8 cellular contexts compared by ENCODE assay signal in the genomic region with DNA sequence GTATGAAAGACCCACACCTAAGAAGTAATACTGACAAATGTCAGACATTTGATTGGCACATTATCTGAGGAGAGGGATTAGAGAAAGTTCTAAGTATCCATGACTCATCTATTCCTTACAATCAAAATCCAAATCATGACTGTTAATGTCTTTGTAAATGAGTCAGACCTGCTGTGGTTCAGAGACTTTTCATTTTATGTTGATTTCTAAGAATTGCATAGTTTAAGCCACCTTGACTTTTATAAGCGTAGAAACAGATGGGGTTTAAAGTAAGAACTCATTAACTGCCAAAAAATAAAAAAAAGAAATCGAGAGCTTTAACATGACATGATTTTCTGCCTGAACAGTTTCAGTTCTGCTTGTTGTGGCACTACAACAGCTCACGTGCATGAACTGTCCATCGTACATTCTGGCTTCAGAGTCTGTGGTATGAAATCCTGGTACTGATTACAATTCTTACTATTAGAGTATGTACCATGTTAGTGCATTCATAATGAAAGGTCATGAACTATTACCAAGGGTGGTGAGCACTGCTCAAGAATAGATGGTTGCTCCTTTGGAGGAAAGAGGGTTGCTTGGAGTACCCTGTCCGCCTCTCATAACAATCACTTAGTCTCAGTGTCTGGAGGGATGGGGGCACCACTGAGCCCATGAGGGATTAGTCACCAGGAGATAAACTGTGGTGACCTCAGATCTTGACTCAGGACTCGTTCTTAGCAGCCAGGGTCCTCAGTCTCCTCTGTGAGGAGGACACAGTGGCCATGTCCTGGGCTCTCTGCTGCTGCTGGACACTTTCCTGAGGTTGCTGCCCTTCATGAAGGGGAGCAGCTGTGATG. TPM values are rescaled to one million over a fixed set of nuclear protein-coding genes. Genes with fewer than 3 reads are reported as not detected.
DNase-seq lines count a peak whose midpoint lies in the region; ATAC-seq and TF ChIP-seq lines count a peak whose summit lies in the region.

No MANE protein-coding gene starts in this region.

- CTCF ChIA-PET in Panc1 (lab: Charles Lee) = no interaction called here

- H3K27ac ChIP-seq in Panc1 (ENCODE audit: low read length) = peak overlapping the region; percentile 79

- intact Hi-C loops in Panc1 (cut with micrococcal nuclease; ENCODE audit: unreplicated experiment) = no loop called here

- in situ Hi-C loops in Panc1 (cut with HindIII; ENCODE audit: low pct_unique_long_range_greater_than_20kb, low sequenced_read_pairs) = no loop called here

- DNase-seq in stimulated activated CD4-positive, alpha-beta T cell treated with anti-CD3 and anti-CD28 coated beads, Interleukin-15, amount 100 ng/mL, for 24 hours = peak; percentile 40
- no peak for DNase-seq in stimulated activated CD4-positive, alpha-beta T cell treated with anti-CD3 and anti-CD28 coated beads, Interleukin-4, amount 100 ng/mL, for 4 hours
- DNase-seq in Panc1 (ENCODE audit: low read depth, low spot score) (peak; percentile 67), iris pigment epithelial cell (ENCODE audit: low read depth) (peak; percentile 84), SIG-M5 treated with dmso at 0.1 percent for 504 hours (lab: John Stamatoyannopoulos, UW; ENCODE audit: unreplicated experiment) (no peak), D341Med (ENCODE audit: low spot score) (no peak), DMS 273 treated with DMSO at 0.1 percent for 48 hours (lab: John Stamatoyannopoulos, UW) (no peak)

- no peak overlapping the region for H3K4me3 ChIP-seq in Panc1 (ENCODE audit: low read depth in 2 of 2, low read length in 2 of 2)

- H3K27me3 ChIP-seq in Panc1 (ENCODE audit: control insufficient read depth, insufficient read depth, low read length) = no peaks in the 10 kb centered on the region

- no TSS peak for BruUV-seq in Panc1 (replicated peaks; lab: Mats Ljungman, UMichigan)

- no peak for TF ChIP-seq CTCF in Panc1 (IDR thresholded peaks at IDR 0.05)

- no peaks in the 10 kb centered on the region for H3K9me3 ChIP-seq in Panc1 (ENCODE audit: control insufficient read depth, insufficient read depth, low read depth, low read length)

- H3K4me1 ChIP-seq in Panc1 (ENCODE audit: control insufficient read depth, insufficient read depth, low read length) = peaks cover 33% of the 10 kb centered on the region

- POLR2A ChIA-PET in Panc1 (lab: Charles Lee) = no interaction called here

- ATAC-seq in HG02885 (IDR thresholded peaks at IDR 0.05; ENCODE audit: poor library complexity, unreplicated experiment) (peak; percentile 96), Panc1 (peak; percentile 80)

- peaks cover 5% of the 10 kb centered on the region; the same call in 1 of the 2 replicates for H3K36me3 ChIP-seq in Panc1 (ENCODE audit: control insufficient read depth, insufficient read depth, low read length)

RNA-seq across cellular contexts. Expression of a gene that starts 42.2 kb away (rescaled TPM):
- not detected for total RNA-seq in Panc1 (2021; ENCODE audit: unreplicated experiment)
- not detected for polyA plus RNA-seq in Panc1 (2012; ENCODE audit: insufficient read length)

RNA-seq across cellular contexts. Expression of a gene that starts 54.5 kb away (rescaled TPM):
- 183 TPM for total RNA-seq in Panc1 (2021; ENCODE audit: unreplicated experiment)
- polyA plus RNA-seq in Panc1 (2012; ENCODE audit: insufficient read length) = 200 TPM

Comparison
In these comparisons a context has a peak if more than half of its experiments do, and no peak if none do; other contexts are left out.
1. DNase-seq: peak in stimulated activated CD4-positive, alpha-beta T cell treated with anti-CD3 and anti-CD28 coated beads, Interleukin-15, amount 100 ng/mL, for 24 hours (single experiment), Panc1 (single experiment) and iris pigment epithelial cell (single experiment); none in stimulated activated CD4-positive, alpha-beta T cell treated with anti-CD3 and anti-CD28 coated beads, Interleukin-4, amount 100 ng/mL, for 4 hours (0 of 2), SIG-M5 treated with dmso at 0.1 percent for 504 hours (single experiment), D341Med (single experiment) and DMS 273 treated with DMSO at 0.1 percent for 48 hours (single experiment).